Comparison of ENCODE assay signal across 8 cellular contexts in the genomic region with DNA sequence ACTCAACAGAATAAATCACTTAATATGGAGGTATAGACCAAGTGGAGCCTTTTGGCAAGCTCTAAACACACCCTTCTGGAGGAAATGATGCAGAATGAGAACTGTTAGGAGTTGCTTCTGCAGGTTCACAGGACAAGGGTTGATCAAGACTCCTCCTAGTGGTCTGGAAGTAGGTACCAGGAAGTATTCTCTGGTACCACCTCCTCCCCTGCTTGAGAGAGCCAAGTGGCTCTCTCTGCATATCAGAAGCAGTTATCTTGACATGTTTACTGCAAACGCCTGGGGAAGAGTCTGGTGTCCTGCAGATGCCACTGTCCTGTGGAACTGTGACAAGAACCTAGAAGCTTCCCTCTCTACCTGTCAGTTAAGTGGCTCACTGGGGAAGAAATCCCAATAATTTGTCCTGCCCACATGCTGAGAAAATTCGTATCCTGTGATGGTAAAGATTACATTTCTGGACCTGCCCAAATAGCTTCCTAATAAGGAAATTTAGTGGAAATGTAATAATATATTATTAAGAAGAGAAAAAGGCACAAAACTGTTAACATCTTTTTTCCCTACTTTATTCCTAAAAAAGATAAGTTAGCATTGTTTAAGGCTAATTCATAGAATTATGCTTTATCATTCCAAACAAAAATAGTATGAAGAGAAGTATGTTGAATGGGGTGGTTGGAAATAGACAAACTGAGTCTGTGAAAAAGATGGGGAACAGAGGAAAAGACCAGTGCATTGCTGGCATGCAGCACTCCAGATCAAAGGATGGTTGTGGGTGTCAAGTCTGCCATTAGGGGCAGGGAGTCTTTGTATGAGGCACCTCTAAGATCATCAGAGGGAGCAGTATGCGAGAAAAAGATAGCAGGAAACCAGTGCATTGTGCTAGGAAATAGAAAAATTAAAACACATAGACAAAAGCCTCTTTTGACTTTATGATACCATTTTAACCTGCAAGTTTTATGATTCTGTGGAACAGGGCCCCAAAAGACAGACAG.
DNase-seq lines count a peak whose midpoint lies in the region; ATAC-seq, FAIRE-seq and TF ChIP-seq lines count a peak whose summit lies in the region.

No MANE protein-coding gene starts in this region.

- SMC1A ChIA-PET in GM12878 (lab: Charles Lee; ENCODE audit: uncharacterized antibody, unreplicated experiment) = interaction anchor here (0.6 to 7.0 kb wide), 45 partner anchors 8 to 625 kb away, joined by 3 to 67 read pairs (median 5); partner anchors contain the start of gene CDC42SE2

- H3K79me2 ChIP-seq in GM12878 (ENCODE audit: control insufficient read depth, insufficient read depth, low read length) = peaks cover 78% of the 10 kb centered on the region

- H3K4me3 ChIP-seq in GM12878 (no peak overlapping the region), coronary artery (no peak overlapping the region)

- intact Hi-C loops in GM12878 (cut with micrococcal nuclease; ENCODE audit: unreplicated experiment) = loop anchor here (2.0 to 5.0 kb wide), 5 partner anchors 34 to 1060 kb away; partner anchors contain the start of gene HINT1

- peak overlapping the region; percentile 61 for H3K4me2 ChIP-seq in GM12878 (ENCODE audit: control insufficient read depth, insufficient read depth)

- no peaks in the 10 kb centered on the region for H3K9me3 ChIP-seq in GM12878 (replicated peaks; ENCODE audit: control insufficient read depth, insufficient read depth, low read length)

- 0 out of 2 replicates have a peak overlapping the region, but pooled peaks have one; percentile 24 for H3K9ac ChIP-seq in GM12878 (ENCODE audit: control insufficient read depth, insufficient read depth, low read length)

- no peak for FAIRE-seq in GM12878 (lab: Jason Lieb, UNC)

- no peaks in the 10 kb centered on the region for H3K27me3 ChIP-seq in GM12878 (replicated peaks in 1 of 2; ENCODE audit: control insufficient read depth in 2 of 2, insufficient read depth in 2 of 2, low read length in 1 of 2)

- POLR2A ChIA-PET in GM12878 (lab: Charles Lee) = interaction anchor here (0.6 to 3.2 kb wide), 15 partner anchors 9 to 1010 kb away, joined by 3 to 13 read pairs (median 5); partner anchors contain the start of gene CDC42SE2

- H3K36me3 ChIP-seq in GM12878 (ENCODE audit: control insufficient read depth in 2 of 2, insufficient read depth in 2 of 2, low read length in 1 of 2) = peaks cover 2 to 9% of the 10 kb centered on the region in 2 experiments; a peak in 2 of 4 replicates

- TF ChIP-seq POLR2A in Raji (IDR thresholded peaks at IDR 0.05; ENCODE audit: insufficient read depth, low read depth, low read length) (peak; percentile 32; the same call in 1 of the 2 replicates), GM12878 (IDR thresholded peaks at IDR 0.05; ENCODE audit: low read depth, low read length) (no peak)

- peak overlapping the region; percentile 95 for H3K27ac ChIP-seq in GM12878 (ENCODE audit: control insufficient read depth, insufficient read depth)
- H3K27ac ChIP-seq in coronary artery = no peak overlapping the region

- WGBS in GM12878 (ENCODE audit: insufficient coverage, insufficient replicate concordance, low lambda C conversion rate, missing lambda C conversion rate) = 0% methylated on average over 3 of the region's 3 CpGs

- no peaks in the 10 kb centered on the region for H4K20me1 ChIP-seq in GM12878 (ENCODE audit: control insufficient read depth, insufficient read depth)

- peak; percentile 74 for ATAC-seq in GM12878
- peak; percentile 65 for ATAC-seq in left lobe of liver

- no TSS peak for BruUV-seq in GM12878 (replicated peaks; lab: Mats Ljungman, UMichigan)

- in situ Hi-C loops in KBM-7 (cut with MboI; ENCODE audit: low pct_unique_long_range_greater_than_20kb, low sequenced_read_pairs) (loop anchor here (25.0 kb wide), 1 partner anchor 220 kb away; the partner anchor contains the start of genes HINT1 and LYRM7), GM12878 (cut with MboI) (loop anchor here (5.0 kb wide), 2 partner anchors 170 to 215 kb away; partner anchors contain the start of gene HINT1)

- TF ChIP-seq RAD21 in GM12878 (IDR thresholded peaks at IDR 0.05; ENCODE audit: insufficient read depth, low read depth, low read length) = peak; percentile 79

- 0 out of 4 replicates have a peak, but pooled peaks of 1 of the 2 experiments have one; percentile 2 for TF ChIP-seq EP300 in GM12878 (IDR thresholded peaks at IDR 0.05; ENCODE audit: borderline replicate concordance in 1 of 2, control insufficient read depth in 1 of 2, low read depth in 2 of 2, low read length in 2 of 2)

- TF ChIP-seq CTCF in GM12878 (IDR thresholded peaks at IDR 0.05 in 2 of 3, conservative IDR thresholded peaks at IDR 0.05 in 1 of 3; ENCODE audit: control insufficient read depth in 2 of 3, extremely low read depth in 1 of 3, insufficient read depth in 1 of 3, low read depth in 3 of 3, low read length in 3 of 3) = peak; percentile 67 to 83 (median 69)
- no peak for TF ChIP-seq CTCF in coronary artery (IDR thresholded peaks at IDR 0.05)

- H3K4me1 ChIP-seq in GM12878 (ENCODE audit: control insufficient read depth, insufficient read depth, low read length) = peaks cover 57% of the 10 kb centered on the region

- CTCF ChIA-PET in GM12878 (lab: Yijun Ruan, JAX) = interaction anchor here (0.7 to 3.4 kb wide), 38 partner anchors 8 to 511 kb away, joined by 3 to 53 read pairs (median 5); partner anchors contain the start of genes CDC42SE2 and HINT1

- DNase-seq in 8988T = peak; percentile 27
- DNase-seq in GDM1 (lab: John Stamatoyannopoulos, UW) = peak; percentile 70
- peak; percentile 76 for DNase-seq in H4 (ENCODE audit: low spot score)
- peak; percentile 84 for DNase-seq in KBM-7
- DNase-seq in GM12878 (ENCODE audit: low read depth, low spot score) = peak; percentile 71
- no peak for DNase-seq in left lobe of liver (ENCODE audit: low spot score)
- no peak for DNase-seq in coronary artery (ENCODE audit: low spot score)

- RAD21 ChIA-PET in GM12878 (lab: Charles Lee; ENCODE audit: unreplicated experiment) = interaction anchor here (0.7 to 11.3 kb wide), 35 partner anchors 9 to 511 kb away, joined by 3 to 145 read pairs (median 7); partner anchors contain the start of genes CDC42SE2 and HINT1

- H2AFZ ChIP-seq in GM12878 (ENCODE audit: control insufficient read depth, low read depth, low read length) = no peak overlapping the region

TF ChIP-seq in GM12878, 131 proteins besides CTCF, POLR2A, EP300 and RAD21 (continues in another document):
- TF ChIP-seq TCF7 (IDR thresholded peaks at IDR 0.05; ENCODE audit: borderline replicate concordance) = 0 out of 2 replicates have a peak, but pooled peaks have one; percentile 14
- 0 out of 2 replicates have a peak, but pooled peaks have one; percentile 11 for TF ChIP-seq SPI1 (IDR thresholded peaks at IDR 0.05; ENCODE audit: borderline replicate concordance, insufficient read depth, low read depth, low read length)
- TF ChIP-seq E2F4 (IDR thresholded peaks at IDR 0.05; ENCODE audit: low read depth, low read length) = no peak
- no peak for TF ChIP-seq MEF2B (IDR thresholded peaks at IDR 0.05; ENCODE audit: partially characterized antibody, poor library complexity, severe bottlenecking)
- TF ChIP-seq RB1 (IDR thresholded peaks at IDR 0.05; ENCODE audit: borderline replicate concordance) = no peak
- TF ChIP-seq BHLHE40 (IDR thresholded peaks at IDR 0.05; ENCODE audit: borderline replicate concordance in 1 of 2, low read depth in 2 of 2, low read length in 1 of 2) = 0 out of 4 replicates have a peak, but pooled peaks of 1 of the 2 experiments have one; percentile 14
- TF ChIP-seq JUNB (IDR thresholded peaks at IDR 0.05) = 0 out of 2 replicates have a peak, but pooled peaks have one; percentile 13
- TF ChIP-seq ZSCAN29 (IDR thresholded peaks at IDR 0.05) = peak; percentile 91; the same call in 1 of the 2 replicates
- 0 out of 2 replicates have a peak, but pooled peaks have one; percentile 11 for TF ChIP-seq MEF2A (IDR thresholded peaks at IDR 0.05; ENCODE audit: insufficient read depth, low read depth, low read length)
- TF ChIP-seq ZNF217 (IDR thresholded peaks at IDR 0.05) = no peak
- TF ChIP-seq SMC3 (IDR thresholded peaks at IDR 0.05; ENCODE audit: borderline replicate concordance, low read length) = peak; percentile 78
- TF ChIP-seq ETV6 (conservative IDR thresholded peaks at IDR 0.05 in 1 of 2, IDR thresholded peaks at IDR 0.05 in 1 of 2; ENCODE audit: borderline replicate concordance in 1 of 2, low read depth in 1 of 2) = peak in 1 of 2 experiments; percentile 58; a peak in 2 of 4 replicates
- peak; percentile 63; the same call in 1 of the 2 replicates for TF ChIP-seq IRF4 (IDR thresholded peaks at IDR 0.05; ENCODE audit: low read depth, low read length)
- no peak for TF ChIP-seq CBX3 (IDR thresholded peaks at IDR 0.05; ENCODE audit: borderline replicate concordance, low read depth)
- peak; percentile 35; the same call in 1 of the 2 replicates for TF ChIP-seq IKZF1 (conservative IDR thresholded peaks at IDR 0.05)
- TF ChIP-seq TAF1 (IDR thresholded peaks at IDR 0.05; ENCODE audit: borderline replicate concordance, low read depth, low read length) = 0 out of 2 replicates have a peak, but pooled peaks have one; percentile 25
- TF ChIP-seq YY1 (IDR thresholded peaks at IDR 0.05; ENCODE audit: low read depth, low read length) = peak; percentile 60

Comparison
In these comparisons a context has a peak if more than half of its experiments do, and no peak if none do; other contexts are left out.
1. DNase-seq: peak in 8988T (single experiment), GDM1 (single experiment), H4 (single experiment), KBM-7 (single experiment) and GM12878 (single experiment); none in left lobe of liver (single experiment) and coronary artery (single experiment).